1 cellular context compared by ENCODE assay signal in the genomic region with DNA sequence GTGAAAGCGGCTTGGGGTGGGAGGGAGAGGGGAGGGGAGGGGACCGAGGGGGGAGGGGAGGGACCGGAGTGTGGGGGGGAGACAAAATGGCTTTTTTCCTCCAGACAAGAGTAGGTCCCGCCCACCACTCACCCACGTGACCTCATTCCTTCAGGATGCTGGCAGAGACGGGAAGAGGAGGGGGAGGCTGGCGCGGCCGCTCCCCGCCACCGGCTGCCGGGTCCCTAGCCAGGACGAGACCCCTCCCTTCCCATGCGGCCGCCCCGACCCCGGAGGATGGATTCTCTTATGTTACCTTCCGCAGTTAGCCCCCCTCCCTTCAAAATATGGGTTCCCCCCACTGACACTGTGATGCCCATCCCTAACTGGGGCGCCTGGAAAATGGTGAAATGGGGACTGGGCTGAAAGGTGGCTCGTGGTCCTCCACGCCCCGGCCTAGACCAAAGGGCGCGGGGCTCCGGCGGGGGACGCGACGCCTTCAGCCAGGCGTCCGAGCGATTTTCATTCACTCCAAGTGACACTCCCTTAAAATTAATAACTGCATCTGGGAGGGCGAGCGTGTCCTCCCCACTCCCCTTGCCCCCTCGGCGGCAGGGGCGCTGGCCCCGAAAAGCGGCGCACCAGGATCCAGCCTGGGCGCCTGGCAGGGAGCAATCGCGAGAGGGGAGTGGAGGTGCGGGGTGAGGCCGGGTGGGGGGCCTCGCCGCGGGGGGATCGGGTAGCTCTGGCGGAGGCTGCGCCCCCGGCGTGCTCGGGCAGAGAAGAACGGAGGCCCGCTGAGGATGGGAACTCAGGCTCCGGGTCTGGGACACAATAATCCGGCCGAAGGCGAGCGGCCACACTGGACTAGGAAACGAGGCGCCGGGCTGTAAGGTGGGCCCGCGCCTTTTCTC.
A peak's percentile ranks its signal among the peaks of the same experiment; 100 is the strongest.
TF ChIP-seq lines count a peak whose summit lies in the region.

TSS of gene PCGF2 (minus strand) at position 8 of the 893 bp plus-strand sequence. CDS start 7,934 bp downstream, outside the sequence.

TF ChIP-seq in K562, 482 proteins besides CTCF, POLR2A, EP300 and RAD21 (continued from another document and continues in another):
- TF ChIP-seq ZNF511 (CRISPR knock-in tag; IDR thresholded peaks at IDR 0.05) (no peak), FOXK2 (conservative IDR thresholded peaks at IDR 0.05 in 1 of 2, IDR thresholded peaks at IDR 0.05 in 1 of 2; ENCODE audit: low read depth in 2 of 2) (no peak), ESRRA (IDR thresholded peaks at IDR 0.05; ENCODE audit: borderline replicate concordance, low read depth) (0 out of 2 replicates have a peak, but pooled peaks have one; percentile 27), TBL1XR1 (IDR thresholded peaks at IDR 0.05; ENCODE audit: low read length in 2 of 2) (no peak), THAP12 (CRISPR knock-in tag; IDR thresholded peaks at IDR 0.05) (no peak), PTBP1 (IDR thresholded peaks at IDR 0.05; ENCODE audit: low read depth, low read length) (no peak), CHD2 (IDR thresholded peaks at IDR 0.05; ENCODE audit: low read depth, low read length) (0 out of 2 replicates have a peak, but pooled peaks have one; percentile 25), KAT2B (IDR thresholded peaks at IDR 0.05; ENCODE audit: low read depth, low read length) (no peak), USF2 (CRISPR knock-in tag; IDR thresholded peaks at IDR 0.05) (peak; percentile 91), CBFA2T2 (conservative IDR thresholded peaks at IDR 0.05) (peak; percentile 51), HMGXB4 (CRISPR knock-in tag; IDR thresholded peaks at IDR 0.05) (no peak), SMAD4 (CRISPR knock-in tag; conservative IDR thresholded peaks at IDR 0.05) (peak; percentile 38; the same call in 1 of the 2 replicates), FOXA1 (IDR thresholded peaks at IDR 0.05; ENCODE audit: borderline replicate concordance) (no peak), ZC3H11A (IDR thresholded peaks at IDR 0.05; ENCODE audit: low read depth, low read length) (no peak), ZNF398 (CRISPR knock-in tag; IDR thresholded peaks at IDR 0.05) (no peak), U2AF2 (optimal IDR thresholded peaks at IDR 0.05; ENCODE audit: low read depth, low read length) (no peak), ARID1B (IDR thresholded peaks at IDR 0.05) (no peak), ZNF133 (CRISPR knock-in tag; IDR thresholded peaks at IDR 0.05) (no peak), MAZ (CRISPR knock-in tag; conservative IDR thresholded peaks at IDR 0.05 in 1 of 2, IDR thresholded peaks at IDR 0.05 in 1 of 2) (no peak; a peak in 1 of 4 replicates), BACH1 (tag; IDR thresholded peaks at IDR 0.05) (no peak), GATA2 (CRISPR knock-in tag; IDR thresholded peaks at IDR 0.05) (no peak), NR2C1 (IDR thresholded peaks at IDR 0.05) (no peak), NR2C1 (tag; IDR thresholded peaks at IDR 0.05) (no peak), POLR3A (IDR thresholded peaks at IDR 0.05; ENCODE audit: borderline replicate concordance, extremely low read depth, insufficient read depth, insufficient read length) (no peak), RBM14 (IDR thresholded peaks at IDR 0.05; ENCODE audit: borderline replicate concordance, insufficient read depth, low read depth, low read length) (no peak), TOE1 (IDR thresholded peaks at IDR 0.05; ENCODE audit: borderline replicate concordance) (peak; percentile 85), TOE1 (CRISPR knock-in tag; IDR thresholded peaks at IDR 0.05; ENCODE audit: borderline replicate concordance, low read depth) (no peak), SAFB2 (IDR thresholded peaks at IDR 0.05; ENCODE audit: borderline replicate concordance, low read depth, low read length, severe bottlenecking) (no peak), CBX2 (IDR thresholded peaks at IDR 0.05; ENCODE audit: insufficient read depth, low read length, poor library complexity, severe bottlenecking) (no peak), ZNF212 (CRISPR knock-in tag; IDR thresholded peaks at IDR 0.05) (no peak), NFRKB (IDR thresholded peaks at IDR 0.05; ENCODE audit: low read depth) (no peak), HLTF (IDR thresholded peaks at IDR 0.05) (0 out of 2 replicates have a peak, but pooled peaks have one; percentile 16), RFX7 (CRISPR knock-in tag; IDR thresholded peaks at IDR 0.05) (no peak), RBM25 (IDR thresholded peaks at IDR 0.05; ENCODE audit: low read depth, low read length, severe bottlenecking) (no peak), EGR1 (conservative IDR thresholded peaks at IDR 0.05) (peak; percentile 27; the same call in 1 of the 2 replicates)
- TF ChIP-seq, protein P1, sequence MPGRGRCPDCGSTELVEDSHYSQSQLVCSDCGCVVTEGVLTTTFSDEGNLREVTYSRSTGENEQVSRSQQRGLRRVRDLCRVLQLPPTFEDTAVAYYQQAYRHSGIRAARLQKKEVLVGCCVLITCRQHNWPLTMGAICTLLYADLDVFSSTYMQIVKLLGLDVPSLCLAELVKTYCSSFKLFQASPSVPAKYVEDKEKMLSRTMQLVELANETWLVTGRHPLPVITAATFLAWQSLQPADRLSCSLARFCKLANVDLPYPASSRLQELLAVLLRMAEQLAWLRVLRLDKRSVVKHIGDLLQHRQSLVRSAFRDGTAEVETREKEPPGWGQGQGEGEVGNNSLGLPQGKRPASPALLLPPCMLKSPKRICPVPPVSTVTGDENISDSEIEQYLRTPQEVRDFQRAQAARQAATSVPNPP (IDR thresholded peaks at IDR 0.05; ENCODE audit: borderline replicate concordance, insufficient read depth, insufficient read length): no peak
- TF ChIP-seq, protein P2, sequence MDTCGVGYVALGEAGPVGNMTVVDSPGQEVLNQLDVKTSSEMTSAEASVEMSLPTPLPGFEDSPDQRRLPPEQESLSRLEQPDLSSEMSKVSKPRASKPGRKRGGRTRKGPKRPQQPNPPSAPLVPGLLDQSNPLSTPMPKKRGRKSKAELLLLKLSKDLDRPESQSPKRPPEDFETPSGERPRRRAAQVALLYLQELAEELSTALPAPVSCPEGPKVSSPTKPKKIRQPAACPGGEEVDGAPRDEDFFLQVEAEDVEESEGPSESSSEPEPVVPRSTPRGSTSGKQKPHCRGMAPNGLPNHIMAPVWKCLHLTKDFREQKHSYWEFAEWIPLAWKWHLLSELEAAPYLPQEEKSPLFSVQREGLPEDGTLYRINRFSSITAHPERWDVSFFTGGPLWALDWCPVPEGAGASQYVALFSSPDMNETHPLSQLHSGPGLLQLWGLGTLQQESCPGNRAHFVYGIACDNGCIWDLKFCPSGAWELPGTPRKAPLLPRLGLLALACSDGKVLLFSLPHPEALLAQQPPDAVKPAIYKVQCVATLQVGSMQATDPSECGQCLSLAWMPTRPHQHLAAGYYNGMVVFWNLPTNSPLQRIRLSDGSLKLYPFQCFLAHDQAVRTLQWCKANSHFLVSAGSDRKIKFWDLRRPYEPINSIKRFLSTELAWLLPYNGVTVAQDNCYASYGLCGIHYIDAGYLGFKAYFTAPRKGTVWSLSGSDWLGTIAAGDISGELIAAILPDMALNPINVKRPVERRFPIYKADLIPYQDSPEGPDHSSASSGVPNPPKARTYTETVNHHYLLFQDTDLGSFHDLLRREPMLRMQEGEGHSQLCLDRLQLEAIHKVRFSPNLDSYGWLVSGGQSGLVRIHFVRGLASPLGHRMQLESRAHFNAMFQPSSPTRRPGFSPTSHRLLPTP (IDR thresholded peaks at IDR 0.05; ENCODE audit: borderline replicate concordance, extremely low read depth, insufficient read length): no peak
- TF ChIP-seq, protein P3, sequence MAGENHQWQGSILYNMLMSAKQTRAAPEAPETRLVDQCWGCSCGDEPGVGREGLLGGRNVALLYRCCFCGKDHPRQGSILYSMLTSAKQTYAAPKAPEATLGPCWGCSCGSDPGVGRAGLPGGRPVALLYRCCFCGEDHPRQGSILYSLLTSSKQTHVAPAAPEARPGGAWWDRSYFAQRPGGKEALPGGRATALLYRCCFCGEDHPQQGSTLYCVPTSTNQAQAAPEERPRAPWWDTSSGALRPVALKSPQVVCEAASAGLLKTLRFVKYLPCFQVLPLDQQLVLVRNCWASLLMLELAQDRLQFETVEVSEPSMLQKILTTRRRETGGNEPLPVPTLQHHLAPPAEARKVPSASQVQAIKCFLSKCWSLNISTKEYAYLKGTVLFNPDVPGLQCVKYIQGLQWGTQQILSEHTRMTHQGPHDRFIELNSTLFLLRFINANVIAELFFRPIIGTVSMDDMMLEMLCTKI (IDR thresholded peaks at IDR 0.05; ENCODE audit: partially characterized antibody): no peak
- TF ChIP-seq, protein P4, sequence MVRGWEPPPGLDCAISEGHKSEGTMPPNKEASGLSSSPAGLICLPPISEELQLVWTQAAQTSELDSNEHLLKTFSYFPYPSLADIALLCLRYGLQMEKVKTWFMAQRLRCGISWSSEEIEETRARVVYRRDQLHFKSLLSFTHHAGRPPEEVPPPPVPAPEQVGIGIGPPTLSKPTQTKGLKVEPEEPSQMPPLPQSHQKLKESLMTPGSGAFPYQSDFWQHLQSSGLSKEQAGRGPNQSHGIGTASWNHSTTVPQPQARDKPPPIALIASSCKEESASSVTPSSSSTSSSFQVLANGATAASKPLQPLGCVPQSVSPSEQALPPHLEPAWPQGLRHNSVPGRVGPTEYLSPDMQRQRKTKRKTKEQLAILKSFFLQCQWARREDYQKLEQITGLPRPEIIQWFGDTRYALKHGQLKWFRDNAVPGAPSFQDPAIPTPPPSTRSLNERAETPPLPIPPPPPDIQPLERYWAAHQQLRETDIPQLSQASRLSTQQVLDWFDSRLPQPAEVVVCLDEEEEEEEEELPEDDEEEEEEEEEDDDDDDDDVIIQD (CRISPR knock-in tag; IDR thresholded peaks at IDR 0.05): no peak
- TF ChIP-seq, protein P5, sequence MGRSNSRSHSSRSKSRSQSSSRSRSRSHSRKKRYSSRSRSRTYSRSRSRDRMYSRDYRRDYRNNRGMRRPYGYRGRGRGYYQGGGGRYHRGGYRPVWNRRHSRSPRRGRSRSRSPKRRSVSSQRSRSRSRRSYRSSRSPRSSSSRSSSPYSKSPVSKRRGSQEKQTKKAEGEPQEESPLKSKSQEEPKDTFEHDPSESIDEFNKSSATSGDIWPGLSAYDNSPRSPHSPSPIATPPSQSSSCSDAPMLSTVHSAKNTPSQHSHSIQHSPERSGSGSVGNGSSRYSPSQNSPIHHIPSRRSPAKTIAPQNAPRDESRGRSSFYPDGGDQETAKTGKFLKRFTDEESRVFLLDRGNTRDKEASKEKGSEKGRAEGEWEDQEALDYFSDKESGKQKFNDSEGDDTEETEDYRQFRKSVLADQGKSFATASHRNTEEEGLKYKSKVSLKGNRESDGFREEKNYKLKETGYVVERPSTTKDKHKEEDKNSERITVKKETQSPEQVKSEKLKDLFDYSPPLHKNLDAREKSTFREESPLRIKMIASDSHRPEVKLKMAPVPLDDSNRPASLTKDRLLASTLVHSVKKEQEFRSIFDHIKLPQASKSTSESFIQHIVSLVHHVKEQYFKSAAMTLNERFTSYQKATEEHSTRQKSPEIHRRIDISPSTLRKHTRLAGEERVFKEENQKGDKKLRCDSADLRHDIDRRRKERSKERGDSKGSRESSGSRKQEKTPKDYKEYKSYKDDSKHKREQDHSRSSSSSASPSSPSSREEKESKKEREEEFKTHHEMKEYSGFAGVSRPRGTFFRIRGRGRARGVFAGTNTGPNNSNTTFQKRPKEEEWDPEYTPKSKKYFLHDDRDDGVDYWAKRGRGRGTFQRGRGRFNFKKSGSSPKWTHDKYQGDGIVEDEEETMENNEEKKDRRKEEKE (IDR thresholded peaks at IDR 0.05; ENCODE audit: borderline replicate concordance in 1 of 2, control insufficient read depth in 1 of 2, low read depth in 2 of 2, low read length in 1 of 2): no peak
